1 cellular context compared by ENCODE assay signal in genomic region chr3:187669675-187670504, GRCh38.
A peak's percentile ranks its signal among the peaks of the same experiment; 100 is the strongest.
TF ChIP-seq lines count a peak whose summit lies in the region.

TSS of gene SST (minus strand) at chr3:187670394. CDS start at chr3:187670291, 103 bp downstream.

TF ChIP-seq in HepG2, 621 proteins besides CTCF, POLR2A, EP300 and RAD21 (continued from another document and continues in another):
- TF ChIP-seq ZBTB8A (CRISPR knock-in tag; IDR thresholded peaks at IDR 0.05; ENCODE audit: borderline replicate concordance, low read depth), result no peak
- TF ChIP-seq TBL1XR1 (IDR thresholded peaks at IDR 0.05; ENCODE audit: borderline replicate concordance, low read length, partially characterized antibody), result no peak
- peak; percentile 59 for TF ChIP-seq NFYB (CRISPR knock-in tag; IDR thresholded peaks at IDR 0.05)
- TF ChIP-seq ZNF776 (CRISPR knock-in tag; IDR thresholded peaks at IDR 0.05), result 0 out of 2 replicates have a peak, but pooled peaks have one; percentile 59
- TF ChIP-seq ZNF232 (CRISPR knock-in tag; IDR thresholded peaks at IDR 0.05; ENCODE audit: borderline replicate concordance), result peak; percentile 99
- peak; percentile 39 for TF ChIP-seq SP2 (CRISPR knock-in tag; IDR thresholded peaks at IDR 0.05)
- TF ChIP-seq RFXAP (CRISPR knock-in tag; IDR thresholded peaks at IDR 0.05; ENCODE audit: borderline replicate concordance), result peak; percentile 80
- TF ChIP-seq FOXP4 (CRISPR knock-in tag; IDR thresholded peaks at IDR 0.05), result peak; percentile 63
- peak; percentile 97 for TF ChIP-seq ATAD3A (CRISPR knock-in tag; IDR thresholded peaks at IDR 0.05)
- peak; percentile 68; the same call in 1 of the 2 replicates for TF ChIP-seq ZSCAN5A (CRISPR knock-in tag; IDR thresholded peaks at IDR 0.05; ENCODE audit: borderline replicate concordance)
- no peak for TF ChIP-seq HNF1A (IDR thresholded peaks at IDR 0.05; ENCODE audit: low read depth)
- no peak for TF ChIP-seq HNF1A (CRISPR knock-in tag; IDR thresholded peaks at IDR 0.05; ENCODE audit: borderline replicate concordance)
- TF ChIP-seq TAF15 (IDR thresholded peaks at IDR 0.05; ENCODE audit: low read depth, low read length, poor library complexity, severe bottlenecking), result no peak
- peak; percentile 73 for TF ChIP-seq SAP130 (CRISPR knock-in tag; IDR thresholded peaks at IDR 0.05; ENCODE audit: low read depth)
- TF ChIP-seq CCAR2 (optimal IDR thresholded peaks at IDR 0.05; ENCODE audit: low read depth, low read length), result no peak
- no peak for TF ChIP-seq TRIM22 (IDR thresholded peaks at IDR 0.05)
- TF ChIP-seq MIER2 (CRISPR knock-in tag; IDR thresholded peaks at IDR 0.05), result peak; percentile 99
- TF ChIP-seq GMEB1 (CRISPR knock-in tag; IDR thresholded peaks at IDR 0.05; ENCODE audit: borderline replicate concordance), result no peak
- peak; percentile 96 for TF ChIP-seq MTERF4 (CRISPR knock-in tag; IDR thresholded peaks at IDR 0.05)
- no peak for TF ChIP-seq AGO1 (IDR thresholded peaks at IDR 0.05; ENCODE audit: low read depth, low read length, poor library complexity, severe bottlenecking)
- TF ChIP-seq ZNF350 (CRISPR knock-in tag; IDR thresholded peaks at IDR 0.05; ENCODE audit: borderline replicate concordance, low read depth), result peak; percentile 64; the same call in 1 of the 2 replicates
- TF ChIP-seq TP53 (CRISPR knock-in tag; conservative IDR thresholded peaks at IDR 0.05), result peak; percentile 94
- TF ChIP-seq ZNF329 (CRISPR knock-in tag; IDR thresholded peaks at IDR 0.05; ENCODE audit: low read depth), result peak; percentile 94
- TF ChIP-seq MIER3 (CRISPR knock-in tag; IDR thresholded peaks at IDR 0.05; ENCODE audit: borderline replicate concordance), result peak; percentile 82; the same call in 1 of the 2 replicates
- TF ChIP-seq SRSF9 (IDR thresholded peaks at IDR 0.05; ENCODE audit: borderline replicate concordance, insufficient read depth, low read depth, low read length, poor library complexity, severe bottlenecking), result no peak
- TF ChIP-seq ZSCAN29 (CRISPR knock-in tag; conservative IDR thresholded peaks at IDR 0.05), result no peak
- peak; percentile 91 for TF ChIP-seq SNAPC5 (CRISPR knock-in tag; IDR thresholded peaks at IDR 0.05; ENCODE audit: borderline replicate concordance)
- 0 out of 2 replicates have a peak, but pooled peaks have one; percentile 62 for TF ChIP-seq SNAPC4 (CRISPR knock-in tag; IDR thresholded peaks at IDR 0.05)
- TF ChIP-seq MIXL1 (CRISPR knock-in tag; IDR thresholded peaks at IDR 0.05), result peak; percentile 95
- no peak for TF ChIP-seq ZNF10 (CRISPR knock-in tag; IDR thresholded peaks at IDR 0.05; ENCODE audit: borderline replicate concordance, low read depth)
- TF ChIP-seq FOXK2 (IDR thresholded peaks at IDR 0.05), result no peak
- peak; percentile 57; the same call in 1 of the 2 replicates for TF ChIP-seq YEATS4 (CRISPR knock-in tag; IDR thresholded peaks at IDR 0.05; ENCODE audit: borderline replicate concordance)
- peak; percentile 89 for TF ChIP-seq KDM5B (CRISPR knock-in tag; IDR thresholded peaks at IDR 0.05; ENCODE audit: borderline replicate concordance)
- peak; percentile 59; the same call in 1 of the 2 replicates for TF ChIP-seq ZBTB33 (CRISPR knock-in tag; IDR thresholded peaks at IDR 0.05)
- TF ChIP-seq PATZ1 (CRISPR knock-in tag; IDR thresholded peaks at IDR 0.05), result peak; percentile 78
- peak; percentile 75; the same call in 1 of the 2 replicates for TF ChIP-seq SNAPC2 (CRISPR knock-in tag; IDR thresholded peaks at IDR 0.05)
- no peak for TF ChIP-seq ZNF737 (CRISPR knock-in tag; IDR thresholded peaks at IDR 0.05; ENCODE audit: borderline replicate concordance)
